ENCODE assay signal across 12 cellular contexts in genomic region chr10:102677736-102678354, GRCh38. TPM values are rescaled to one million over a fixed set of nuclear protein-coding genes. Genes with fewer than 3 reads are reported as not detected.
A peak's percentile ranks its signal among the peaks of the same experiment; 100 is the strongest.
DNase-seq lines count a peak whose midpoint lies in the region; FAIRE-seq and TF ChIP-seq lines count a peak whose summit lies in the region.
"Had no signal": no experiment of that assay in that cellular context is flagged by ENCODE, and none has a peak within 500 bp of the region (broad histone marks: within the 10 kb centered on the region; RNA-seq: fewer than 3 reads in every experiment).

No MANE protein-coding gene starts in this region.

- POLR2A ChIA-PET in CD4-positive, alpha-beta memory T cell (lab: Charles Lee; ENCODE audit: partially characterized antibody) = interaction anchor here (1.1 to 13.6 kb wide), 2 partner anchors 23 to 37 kb away, joined by 3 to 431 read pairs; partner anchors contain the start of genes ARL3, SFXN2 and TRIM8

- peaks cover 51% of the 10 kb centered on the region for H3K4me1 ChIP-seq in CD4-positive, alpha-beta memory T cell (ENCODE audit: insufficient read depth, low read length)
- H3K4me1 ChIP-seq in OCI-LY1 (ENCODE audit: insufficient read depth, low read length, severe bottlenecking) (peaks cover 63% of the 10 kb centered on the region), kidney (ENCODE audit: control insufficient read depth in 1 of 2, insufficient read depth in 1 of 2, low read depth in 1 of 2, low read length in 2 of 2) (peaks cover 55 to 59% of the 10 kb centered on the region in 2 donors), skeletal muscle satellite cell (ENCODE audit: control insufficient read depth, insufficient read depth, low read length) (peaks cover 59% of the 10 kb centered on the region)

- no peak for TF ChIP-seq POLR2A in erythroblast (IDR thresholded peaks at IDR 0.05; ENCODE audit: low read length)

- H3K4me1 Mint-ChIP-seq in CD4-positive, alpha-beta memory T cell = peaks cover 29 to 67% (median 53%) of the 10 kb centered on the region in 4 donors

- H3K79me2 ChIP-seq in OCI-LY1 (ENCODE audit: insufficient read depth, low read length) = no peaks in the 10 kb centered on the region

- intact Hi-C loops in CD4-positive, alpha-beta memory T cell (cut with micrococcal nuclease) = no loop called here
- intact Hi-C loops in kidney (cut with DNase I) = no loop called here

- H2AFZ ChIP-seq in OCI-LY1 (ENCODE audit: low read length) = no peak overlapping the region

- CTCF ChIA-PET in CD4-positive, alpha-beta memory T cell (lab: Charles Lee; ENCODE audit: partially characterized antibody) = interaction anchor here (0.9 to 3.7 kb wide), 7 partner anchors 8 to 808 kb away, joined by 3 to 15 read pairs (median 4); no protein-coding TSS in a partner anchor

- H3F3A ChIP-seq in OCI-LY1 (ENCODE audit: insufficient read depth, low read length) = no peaks in the 10 kb centered on the region

- H3K9me3 Mint-ChIP-seq in CD4-positive, alpha-beta memory T cell = peaks cover 0 to 2% (median 0%) of the 10 kb centered on the region in 8 donors
- H3K9me3 Mint-ChIP-seq: activated naive CD8-positive, alpha-beta T cell treated with anti-CD3 and anti-CD28 coated beads for 36 hours; memory B cell; T-helper 2 cell treated with Interferon-gamma antibody and Interleukin-4, amounts not matched to agents 5 μg/mL and 100 μg/mL, for 36 hours had no signal

- no peak for FAIRE-seq in kidney (lab: Jason Lieb, UNC)

- H3K9me3 ChIP-seq in CD4-positive, alpha-beta memory T cell (ENCODE audit: control insufficient read depth in 1 of 2, low read length in 2 of 2) = no peaks in the 10 kb centered on the region
- H3K9me3 ChIP-seq in OCI-LY1 (ENCODE audit: low read length) (no peaks in the 10 kb centered on the region), kidney (ENCODE audit: control insufficient read depth in 1 of 2, low read length in 2 of 2) (no peaks in the 10 kb centered on the region), skeletal muscle satellite cell (replicated peaks; ENCODE audit: low read length) (no peaks in the 10 kb centered on the region)

- no peak overlapping the region for H3K4me3 Mint-ChIP-seq in CD4-positive, alpha-beta memory T cell
- H3K4me3 Mint-ChIP-seq: activated naive CD8-positive, alpha-beta T cell treated with anti-CD3 and anti-CD28 coated beads for 36 hours; memory B cell; T-helper 2 cell treated with Interferon-gamma antibody and Interleukin-4, amounts not matched to agents 5 μg/mL and 100 μg/mL, for 36 hours had no signal

- H3K27me3 Mint-ChIP-seq in CD4-positive, alpha-beta memory T cell = no peaks in the 10 kb centered on the region
- H3K27me3 Mint-ChIP-seq: activated naive CD8-positive, alpha-beta T cell treated with anti-CD3 and anti-CD28 coated beads for 36 hours; memory B cell had no signal

- peak overlapping the region in 6 of 7 donors; percentile 33 to 82 (median 72) for H3K27ac Mint-ChIP-seq in CD4-positive, alpha-beta memory T cell
- H3K27ac Mint-ChIP-seq: activated naive CD8-positive, alpha-beta T cell treated with anti-CD3 and anti-CD28 coated beads for 36 hours; T-helper 2 cell treated with Interferon-gamma antibody and Interleukin-4, amounts not matched to agents 5 μg/mL and 100 μg/mL, for 36 hours had no signal

- no peak overlapping the region for H3K4me3 ChIP-seq in CD4-positive, alpha-beta memory T cell (ENCODE audit: low read length in 2 of 2)
- H3K4me3 ChIP-seq in OCI-LY1 (ENCODE audit: low read depth, low read length, poor library complexity, severe bottlenecking) (no peak overlapping the region), kidney (ENCODE audit: low read length in 2 of 2) (no peak overlapping the region), skeletal muscle satellite cell (ENCODE audit: low read length) (no peak overlapping the region)

- H3K9ac ChIP-seq in OCI-LY1 (ENCODE audit: low read length) = no peak overlapping the region
- H3K9ac ChIP-seq in kidney (ENCODE audit: low read length in 2 of 2) = peak overlapping the region; percentile 10 to 56
- H3K9ac ChIP-seq in skeletal muscle satellite cell (ENCODE audit: low read depth, low read length) = peak overlapping the region; percentile 75

- H3K9me2 ChIP-seq in OCI-LY1 (ENCODE audit: low read depth, low read length) = no peaks in the 10 kb centered on the region

- no peak overlapping the region for H3K4me2 ChIP-seq in OCI-LY1 (ENCODE audit: low read length)
- peak overlapping the region; percentile 6 for H3K4me2 ChIP-seq in skeletal muscle satellite cell (ENCODE audit: low read length)

- H3K36me3 ChIP-seq in CD4-positive, alpha-beta memory T cell (ENCODE audit: insufficient read depth, low read length) = no peaks in the 10 kb centered on the region
- H3K36me3 ChIP-seq in OCI-LY1 (ENCODE audit: insufficient read depth, low read length) = no peaks in the 10 kb centered on the region
- H3K36me3 ChIP-seq in kidney (ENCODE audit: control insufficient read depth in 1 of 2, insufficient read depth in 2 of 2, low read length in 2 of 2) = peaks cover 0 to 2% of the 10 kb centered on the region in 2 donors
- H3K36me3 ChIP-seq in skeletal muscle satellite cell (ENCODE audit: insufficient read depth, low read length) = peaks cover 6% of the 10 kb centered on the region

- DNase-seq in CD4-positive, alpha-beta memory T cell = no peak
- DNase-seq in kidney (peak; percentile 18), erythroblast (lab: John Stamatoyannopoulos, UW) (no peak), NCI-H69 (lab: John Stamatoyannopoulos, UW) (no peak), dermis blood vessel endothelial cell (no peak)
- no peak for DNase-seq in activated naive CD4-positive, alpha-beta T cell treated with anti-CD3 and anti-CD28 coated beads, Interleukin-2, amount 50 U/mL, for 16 hours
- DNase-seq: activated naive CD8-positive, alpha-beta T cell treated with anti-CD3 and anti-CD28 coated beads for 36 hours; cortex of kidney had no signal

- H3K27me3 ChIP-seq in CD4-positive, alpha-beta memory T cell (ENCODE audit: insufficient read depth, low read length) = no peaks in the 10 kb centered on the region
- H3K27me3 ChIP-seq in OCI-LY1 (ENCODE audit: insufficient read depth, low read length) (no peaks in the 10 kb centered on the region), skeletal muscle satellite cell (ENCODE audit: control insufficient read depth, insufficient read depth, low read length) (no peaks in the 10 kb centered on the region)

- H3K27ac ChIP-seq in CD4-positive, alpha-beta memory T cell (ENCODE audit: low read depth, low read length) = no peak overlapping the region
- H3K27ac ChIP-seq in OCI-LY1 (ENCODE audit: low read depth, low read length, poor library complexity, severe bottlenecking) (peak overlapping the region; percentile 95), kidney (ENCODE audit: low read depth in 2 of 2, low read length in 2 of 2) (peak overlapping the region; percentile 40 to 60)

- H4K20me1 ChIP-seq in OCI-LY1 (ENCODE audit: insufficient read depth, low read length) = no peaks in the 10 kb centered on the region

- TF ChIP-seq CTCF in OCI-LY1 (IDR thresholded peaks at IDR 0.05; ENCODE audit: low read length) = no peak
- TF ChIP-seq CTCF in kidney (IDR thresholded peaks at IDR 0.05; ENCODE audit: borderline replicate concordance, extremely low read depth, insufficient read depth) = no peak

- no peaks in the 10 kb centered on the region for H3K36me3 Mint-ChIP-seq in CD4-positive, alpha-beta memory T cell

RNA-seq across cellular contexts. Expression of gene TRIM8, which starts 33.6 kb away (rescaled TPM):
- total RNA-seq in CD4-positive, alpha-beta memory T cell = 10 to 100 TPM; 68.4 to 71.6 TPM
- 10 to 100 TPM; 33.0 to 56.4 TPM for polyA plus RNA-seq in CD4-positive, alpha-beta memory T cell
- 198 TPM for total RNA-seq in kidney
- polyA plus RNA-seq in kidney (ENCODE audit: insufficient read depth, low read depth, low replicate concordance) = 160 TPM
- 62.9 and 69.2 TPM in 2 replicates for total RNA-seq in skeletal muscle satellite cell (2012; rRNA removed)
- total RNA-seq in dermis blood vessel endothelial cell = 65.7 and 124 TPM in 2 replicates

RNA-seq across cellular contexts. Expression of gene ARL3, which starts 36.4 kb away (rescaled TPM):
- total RNA-seq in CD4-positive, alpha-beta memory T cell = 1 to 10 TPM; 3.7 to 4.0 TPM
- 1 to 10 TPM; 5.8 to 7.3 TPM for polyA plus RNA-seq in CD4-positive, alpha-beta memory T cell
- total RNA-seq in kidney (16.3 TPM), dermis blood vessel endothelial cell (3.6 and 4.6 TPM in 2 replicates)
- 28.8 TPM for polyA plus RNA-seq in kidney (ENCODE audit: insufficient read depth, low read depth, low replicate concordance)
- 4.8 and 6.1 TPM in 2 replicates for total RNA-seq in skeletal muscle satellite cell (2012; rRNA removed)

RNA-seq across cellular contexts. Expression of gene SFXN2, which starts 36.6 kb away (rescaled TPM):
- 10 to 100 TPM; 20.2 to 21.7 TPM for total RNA-seq in CD4-positive, alpha-beta memory T cell
- polyA plus RNA-seq in CD4-positive, alpha-beta memory T cell = 10 to 100 TPM in 1 of 2 donors, 1 to 10 TPM in 1; 9.5 to 11.4 TPM
- total RNA-seq in kidney = 17.3 TPM
- 72.1 TPM for polyA plus RNA-seq in kidney (ENCODE audit: insufficient read depth, low read depth, low replicate concordance)
- total RNA-seq in skeletal muscle satellite cell (2012; rRNA removed) = 4.4 and 4.6 TPM in 2 replicates
- total RNA-seq in dermis blood vessel endothelial cell = 7.1 and 13.7 TPM in 2 replicates
